Comparison of ENCODE assay signal across 1 cellular context in the genomic region with DNA sequence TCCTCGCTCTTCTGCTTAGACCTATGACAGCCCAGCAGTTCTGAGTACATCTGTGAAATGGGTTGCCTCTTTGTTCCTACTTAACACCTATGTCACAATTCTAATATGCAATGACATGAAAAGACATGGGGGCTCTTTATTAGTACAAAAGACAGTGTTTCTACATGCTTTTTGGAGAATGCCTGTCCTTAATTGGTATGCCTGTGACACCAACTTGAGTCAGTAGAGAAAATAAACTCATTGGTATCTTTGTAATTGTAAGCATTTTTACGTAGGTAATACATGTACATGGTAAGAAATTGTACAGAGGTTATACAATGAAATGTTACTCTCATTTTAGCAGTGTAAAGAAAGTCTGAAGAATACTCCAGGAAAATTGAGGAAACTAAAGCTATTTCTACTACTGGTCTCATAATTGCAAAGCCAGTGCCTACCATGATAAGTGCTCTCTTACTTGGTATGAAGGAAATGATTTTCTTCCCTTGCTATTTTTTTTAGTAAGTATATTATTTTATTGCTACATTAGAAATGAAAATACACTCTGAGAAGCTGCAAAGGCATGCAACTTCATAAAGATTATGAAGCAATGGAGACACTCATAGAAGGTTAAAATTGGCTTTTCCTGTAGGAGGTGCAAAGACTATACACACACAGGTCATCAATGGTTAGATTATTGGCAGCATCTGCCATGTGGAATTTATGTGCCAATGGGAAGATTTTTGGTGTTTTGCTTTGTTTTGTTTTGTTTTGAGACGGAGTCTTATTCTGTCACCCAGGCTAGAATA.
TF ChIP-seq lines count a peak whose summit lies in the region.

No MANE protein-coding gene starts in this region.

TF ChIP-seq in H1, 55 proteins besides CTCF, POLR2A, EP300 and RAD21:
- TF ChIP-seq SUZ12 (IDR thresholded peaks at IDR 0.05; ENCODE audit: low read length) (no peak), BACH1 (IDR thresholded peaks at IDR 0.05; ENCODE audit: low read length) (no peak), ATF2 (IDR thresholded peaks at IDR 0.05; ENCODE audit: low read length) (no peak), BRCA1 (IDR thresholded peaks at IDR 0.05; ENCODE audit: low read depth, low read length) (no peak), JUN (IDR thresholded peaks at IDR 0.05; ENCODE audit: low read depth, low read length) (no peak), SRF (IDR thresholded peaks at IDR 0.05; ENCODE audit: low read depth, low read length) (no peak), KDM5A (IDR thresholded peaks at IDR 0.05; ENCODE audit: low read length) (no peak), EZH2 (IDR thresholded peaks at IDR 0.05; ENCODE audit: low read depth, low read length, severe bottlenecking) (no peak), TCF12 (IDR thresholded peaks at IDR 0.05; ENCODE audit: low read depth, low read length) (no peak), CBX5 (IDR thresholded peaks at IDR 0.05; ENCODE audit: low read depth, low read length) (no peak), SAP30 (IDR thresholded peaks at IDR 0.05; ENCODE audit: insufficient read depth, insufficient replicate concordance, low read length) (no peak), CREB1 (IDR thresholded peaks at IDR 0.05) (no peak), TBP (IDR thresholded peaks at IDR 0.05; ENCODE audit: low read depth, low read length) (no peak), SIRT6 (IDR thresholded peaks at IDR 0.05; ENCODE audit: low read length) (no peak), SP1 (IDR thresholded peaks at IDR 0.05; ENCODE audit: low read depth, low read length) (no peak), NRF1 (IDR thresholded peaks at IDR 0.05; ENCODE audit: low read depth, low read length) (no peak), SP4 (IDR thresholded peaks at IDR 0.05; ENCODE audit: low read length) (no peak)
- TF ChIP-seq, protein P1, sequence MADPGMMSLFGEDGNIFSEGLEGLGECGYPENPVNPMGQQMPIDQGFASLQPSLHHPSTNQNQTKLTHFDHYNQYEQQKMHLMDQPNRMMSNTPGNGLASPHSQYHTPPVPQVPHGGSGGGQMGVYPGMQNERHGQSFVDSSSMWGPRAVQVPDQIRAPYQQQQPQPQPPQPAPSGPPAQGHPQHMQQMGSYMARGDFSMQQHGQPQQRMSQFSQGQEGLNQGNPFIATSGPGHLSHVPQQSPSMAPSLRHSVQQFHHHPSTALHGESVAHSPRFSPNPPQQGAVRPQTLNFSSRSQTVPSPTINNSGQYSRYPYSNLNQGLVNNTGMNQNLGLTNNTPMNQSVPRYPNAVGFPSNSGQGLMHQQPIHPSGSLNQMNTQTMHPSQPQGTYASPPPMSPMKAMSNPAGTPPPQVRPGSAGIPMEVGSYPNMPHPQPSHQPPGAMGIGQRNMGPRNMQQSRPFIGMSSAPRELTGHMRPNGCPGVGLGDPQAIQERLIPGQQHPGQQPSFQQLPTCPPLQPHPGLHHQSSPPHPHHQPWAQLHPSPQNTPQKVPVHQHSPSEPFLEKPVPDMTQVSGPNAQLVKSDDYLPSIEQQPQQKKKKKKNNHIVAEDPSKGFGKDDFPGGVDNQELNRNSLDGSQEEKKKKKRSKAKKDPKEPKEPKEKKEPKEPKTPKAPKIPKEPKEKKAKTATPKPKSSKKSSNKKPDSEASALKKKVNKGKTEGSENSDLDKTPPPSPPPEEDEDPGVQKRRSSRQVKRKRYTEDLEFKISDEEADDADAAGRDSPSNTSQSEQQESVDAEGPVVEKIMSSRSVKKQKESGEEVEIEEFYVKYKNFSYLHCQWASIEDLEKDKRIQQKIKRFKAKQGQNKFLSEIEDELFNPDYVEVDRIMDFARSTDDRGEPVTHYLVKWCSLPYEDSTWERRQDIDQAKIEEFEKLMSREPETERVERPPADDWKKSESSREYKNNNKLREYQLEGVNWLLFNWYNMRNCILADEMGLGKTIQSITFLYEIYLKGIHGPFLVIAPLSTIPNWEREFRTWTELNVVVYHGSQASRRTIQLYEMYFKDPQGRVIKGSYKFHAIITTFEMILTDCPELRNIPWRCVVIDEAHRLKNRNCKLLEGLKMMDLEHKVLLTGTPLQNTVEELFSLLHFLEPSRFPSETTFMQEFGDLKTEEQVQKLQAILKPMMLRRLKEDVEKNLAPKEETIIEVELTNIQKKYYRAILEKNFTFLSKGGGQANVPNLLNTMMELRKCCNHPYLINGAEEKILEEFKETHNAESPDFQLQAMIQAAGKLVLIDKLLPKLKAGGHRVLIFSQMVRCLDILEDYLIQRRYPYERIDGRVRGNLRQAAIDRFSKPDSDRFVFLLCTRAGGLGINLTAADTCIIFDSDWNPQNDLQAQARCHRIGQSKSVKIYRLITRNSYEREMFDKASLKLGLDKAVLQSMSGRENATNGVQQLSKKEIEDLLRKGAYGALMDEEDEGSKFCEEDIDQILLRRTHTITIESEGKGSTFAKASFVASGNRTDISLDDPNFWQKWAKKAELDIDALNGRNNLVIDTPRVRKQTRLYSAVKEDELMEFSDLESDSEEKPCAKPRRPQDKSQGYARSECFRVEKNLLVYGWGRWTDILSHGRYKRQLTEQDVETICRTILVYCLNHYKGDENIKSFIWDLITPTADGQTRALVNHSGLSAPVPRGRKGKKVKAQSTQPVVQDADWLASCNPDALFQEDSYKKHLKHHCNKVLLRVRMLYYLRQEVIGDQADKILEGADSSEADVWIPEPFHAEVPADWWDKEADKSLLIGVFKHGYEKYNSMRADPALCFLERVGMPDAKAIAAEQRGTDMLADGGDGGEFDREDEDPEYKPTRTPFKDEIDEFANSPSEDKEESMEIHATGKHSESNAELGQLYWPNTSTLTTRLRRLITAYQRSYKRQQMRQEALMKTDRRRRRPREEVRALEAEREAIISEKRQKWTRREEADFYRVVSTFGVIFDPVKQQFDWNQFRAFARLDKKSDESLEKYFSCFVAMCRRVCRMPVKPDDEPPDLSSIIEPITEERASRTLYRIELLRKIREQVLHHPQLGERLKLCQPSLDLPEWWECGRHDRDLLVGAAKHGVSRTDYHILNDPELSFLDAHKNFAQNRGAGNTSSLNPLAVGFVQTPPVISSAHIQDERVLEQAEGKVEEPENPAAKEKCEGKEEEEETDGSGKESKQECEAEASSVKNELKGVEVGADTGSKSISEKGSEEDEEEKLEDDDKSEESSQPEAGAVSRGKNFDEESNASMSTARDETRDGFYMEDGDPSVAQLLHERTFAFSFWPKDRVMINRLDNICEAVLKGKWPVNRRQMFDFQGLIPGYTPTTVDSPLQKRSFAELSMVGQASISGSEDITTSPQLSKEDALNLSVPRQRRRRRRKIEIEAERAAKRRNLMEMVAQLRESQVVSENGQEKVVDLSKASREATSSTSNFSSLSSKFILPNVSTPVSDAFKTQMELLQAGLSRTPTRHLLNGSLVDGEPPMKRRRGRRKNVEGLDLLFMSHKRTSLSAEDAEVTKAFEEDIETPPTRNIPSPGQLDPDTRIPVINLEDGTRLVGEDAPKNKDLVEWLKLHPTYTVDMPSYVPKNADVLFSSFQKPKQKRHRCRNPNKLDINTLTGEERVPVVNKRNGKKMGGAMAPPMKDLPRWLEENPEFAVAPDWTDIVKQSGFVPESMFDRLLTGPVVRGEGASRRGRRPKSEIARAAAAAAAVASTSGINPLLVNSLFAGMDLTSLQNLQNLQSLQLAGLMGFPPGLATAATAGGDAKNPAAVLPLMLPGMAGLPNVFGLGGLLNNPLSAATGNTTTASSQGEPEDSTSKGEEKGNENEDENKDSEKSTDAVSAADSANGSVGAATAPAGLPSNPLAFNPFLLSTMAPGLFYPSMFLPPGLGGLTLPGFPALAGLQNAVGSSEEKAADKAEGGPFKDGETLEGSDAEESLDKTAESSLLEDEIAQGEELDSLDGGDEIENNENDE (IDR thresholded peaks at IDR 0.05; ENCODE audit: insufficient replicate concordance, low read length), result no peak
- TF ChIP-seq, protein P2, sequence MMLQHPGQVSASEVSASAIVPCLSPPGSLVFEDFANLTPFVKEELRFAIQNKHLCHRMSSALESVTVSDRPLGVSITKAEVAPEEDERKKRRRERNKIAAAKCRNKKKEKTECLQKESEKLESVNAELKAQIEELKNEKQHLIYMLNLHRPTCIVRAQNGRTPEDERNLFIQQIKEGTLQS (IDR thresholded peaks at IDR 0.05; ENCODE audit: insufficient read depth, low read depth, low read length), result no peak
- TF ChIP-seq, protein P3, sequence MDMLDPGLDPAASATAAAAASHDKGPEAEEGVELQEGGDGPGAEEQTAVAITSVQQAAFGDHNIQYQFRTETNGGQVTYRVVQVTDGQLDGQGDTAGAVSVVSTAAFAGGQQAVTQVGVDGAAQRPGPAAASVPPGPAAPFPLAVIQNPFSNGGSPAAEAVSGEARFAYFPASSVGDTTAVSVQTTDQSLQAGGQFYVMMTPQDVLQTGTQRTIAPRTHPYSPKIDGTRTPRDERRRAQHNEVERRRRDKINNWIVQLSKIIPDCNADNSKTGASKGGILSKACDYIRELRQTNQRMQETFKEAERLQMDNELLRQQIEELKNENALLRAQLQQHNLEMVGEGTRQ (IDR thresholded peaks at IDR 0.05; ENCODE audit: low read length), result no peak
